In the genomic region with DNA sequence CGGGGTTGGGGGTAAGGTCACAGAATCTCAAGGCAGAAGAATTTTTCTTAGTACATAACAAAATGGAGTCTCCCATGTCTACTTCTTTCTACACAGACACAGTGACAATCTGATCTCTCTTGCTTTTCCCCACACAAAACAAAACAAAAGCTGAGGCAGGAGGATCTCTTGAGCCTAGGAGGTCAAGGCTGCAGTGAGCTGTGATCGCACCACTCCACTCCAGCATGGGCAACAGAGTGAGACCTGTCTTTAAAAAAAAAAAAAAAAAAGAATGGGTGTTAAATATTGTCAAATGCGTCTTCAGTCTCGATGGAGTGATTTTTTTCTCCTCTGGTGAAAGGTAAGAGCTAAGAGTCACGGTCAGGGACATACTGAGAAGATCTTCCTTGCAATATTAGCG, we compare ENCODE assay signal across 8 cellular contexts. TPM values are rescaled to one million over a fixed set of nuclear protein-coding genes. Genes with fewer than 3 reads are reported as not detected.
"Had no signal": no experiment of that assay in that cellular context is flagged by ENCODE, and none has a peak within 500 bp of the region (broad histone marks: within the 10 kb centered on the region; RNA-seq: fewer than 3 reads in every experiment).

No MANE protein-coding gene starts in this region.

RNA-seq across cellular contexts. Expression of a gene that starts 33.2 kb away (rescaled TPM):
- total RNA-seq: activated B cell treated with CpG ODN at 0.5 μM for 24 hours; activated CD4-positive, alpha-beta memory T cell treated with anti-CD3 and anti-CD28 coated beads for 36 hours; activated CD8-positive, alpha-beta memory T cell treated with anti-CD3 and anti-CD28 coated beads for 36 hours; activated CD8-positive, alpha-beta T cell treated with anti-CD3 and anti-CD28 coated beads for 36 hours; activated naive CD4-positive, alpha-beta T cell treated with anti-CD3 and anti-CD28 coated beads for 36 hours; activated naive CD8-positive, alpha-beta T cell treated with anti-CD3 and anti-CD28 coated beads for 36 hours; activated T-helper 1 cell treated with anti-CD3 and anti-CD28 coated beads, Interleukin-12 subunit alpha, Interleukin-12 subunit beta, Interleukin-2, Interleukin-4 antibody, amounts not matched to agents 30 ng/mL and 10 ng/mL and 1 ng/mL, durations not matched to agents 14 hours and 24 hours and 36 hours; T-helper 17 cell had no signal
